Comparison of ENCODE assay signal across 8 cellular contexts in the genomic region with DNA sequence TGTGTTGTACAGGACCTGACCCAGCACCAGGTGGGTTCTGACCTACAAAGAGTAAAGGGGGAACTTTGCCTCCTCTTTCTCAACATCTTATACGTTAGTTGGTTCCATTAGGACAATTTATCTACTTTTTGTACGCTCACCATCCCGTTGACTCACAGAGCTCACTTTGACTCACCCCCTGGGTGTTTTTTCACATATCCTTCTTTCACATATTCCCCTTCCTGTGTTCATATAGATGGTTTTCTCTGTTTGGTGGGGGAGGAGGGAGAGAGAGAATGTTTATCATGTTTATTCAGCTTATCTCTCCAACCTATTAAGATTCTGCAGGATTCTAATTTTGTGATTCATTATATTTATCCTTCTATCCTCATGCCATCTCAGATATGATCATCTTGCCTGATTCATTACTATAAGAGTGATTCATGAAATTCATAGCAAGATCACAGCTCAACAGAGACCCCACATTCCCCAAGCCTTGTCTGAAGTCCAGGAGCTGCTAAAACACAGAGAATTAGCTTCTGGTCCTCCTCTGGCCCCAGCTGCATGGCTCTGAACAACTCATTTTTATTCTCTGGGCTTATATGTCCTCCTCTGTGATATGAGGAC. TPM values are rescaled to one million over a fixed set of nuclear protein-coding genes. Genes with fewer than 3 reads are reported as not detected.
DNase-seq lines count a peak whose midpoint lies in the region; ATAC-seq and TF ChIP-seq lines count a peak whose summit lies in the region.

No MANE protein-coding gene starts in this region.

- ATAC-seq in GM18498 (IDR thresholded peaks at IDR 0.05; ENCODE audit: unreplicated experiment), result peak; percentile 13
- ATAC-seq in HG03442 (IDR thresholded peaks at IDR 0.05; ENCODE audit: unreplicated experiment), result peak; percentile 10
- ATAC-seq in natural killer cell, result peak in 2 of 3 donors; percentile 5 to 25

- H3K36me3 Mint-ChIP-seq in natural killer cell (peaks cover 16% of the 10 kb centered on the region), MCF 10A (ENCODE audit: insufficient read depth, unreplicated experiment) (no peaks in the 10 kb centered on the region)

- H3K27ac Mint-ChIP-seq in natural killer cell (peak overlapping the region; percentile 92 to 100), MCF 10A (ENCODE audit: low read depth, unreplicated experiment) (no peak overlapping the region)

- BruUV-seq in MCF 10A (replicated peaks; lab: Mats Ljungman, UMichigan), result no TSS peak

- CTCF ChIA-PET in MCF 10A (lab: Yijun Ruan, JAX), result interaction anchor here (0.6 to 5.2 kb wide), 20 partner anchors 15 to 424 kb away, joined by 3 to 43 read pairs (median 4); no protein-coding TSS in a partner anchor

- POLR2A ChIA-PET in MCF 10A (lab: Yijun Ruan, JAX), result no interaction called here

- intact Hi-C loops in natural killer cell (cut with micrococcal nuclease), result no loop called here
- intact Hi-C loops in MCF 10A (cut with micrococcal nuclease), result no loop called here

- H3K4me3 Mint-ChIP-seq in natural killer cell (peak overlapping the region; percentile 76), MCF 10A (ENCODE audit: unreplicated experiment) (no peak overlapping the region)

- peak; percentile 51 to 61 for DNase-seq in activated T-cell treated with anti-CD3 and anti-CD28 coated beads, Interleukin-2, amount 50 U/mL, for 48 hours
- DNase-seq in natural killer cell (no peak), NCI-H2081 (lab: John Stamatoyannopoulos, UW) (no peak), DMS153 (lab: John Stamatoyannopoulos, UW) (no peak), MCF 10A (ENCODE audit: unreplicated experiment) (no peak), DMS79 treated with DMSO at 0.1 percent for 48 hours (lab: John Stamatoyannopoulos, UW) (no peak)

- no peaks in the 10 kb centered on the region for H3K27me3 Mint-ChIP-seq in natural killer cell (ENCODE audit: low read depth in 2 of 2)
- H3K27me3 Mint-ChIP-seq in MCF 10A (ENCODE audit: insufficient read depth, unreplicated experiment), result peaks cover 76% of the 10 kb centered on the region

- TF ChIP-seq CTCF in natural killer cell (IDR thresholded peaks at IDR 0.05) (no peak), MCF 10A (IDR thresholded peaks at IDR 0.05; ENCODE audit: unreplicated experiment) (no peak)

- H3K9me3 Mint-ChIP-seq in natural killer cell, result no peaks in the 10 kb centered on the region
- no peaks in the 10 kb centered on the region for H3K9me3 Mint-ChIP-seq in MCF 10A (ENCODE audit: unreplicated experiment)

- peaks cover 84 to 85% of the 10 kb centered on the region in 2 donors for H3K4me1 Mint-ChIP-seq in natural killer cell
- H3K4me1 Mint-ChIP-seq in MCF 10A (ENCODE audit: insufficient read depth, unreplicated experiment), result no peaks in the 10 kb centered on the region

RNA-seq across cellular contexts. Expression of a gene that starts 37.2 kb away (rescaled TPM):
- not detected for total RNA-seq in natural killer cell
- not detected in 2 replicates for total RNA-seq in MCF 10A (2022)

RNA-seq across cellular contexts. Expression of a gene that starts 46.9 kb away (rescaled TPM):
- total RNA-seq in natural killer cell, result 1 to 10 TPM; 2.3 to 6.8 (median 6.5) TPM
- total RNA-seq in MCF 10A (2022), result 0.79 and 1.4 TPM in 2 replicates

RNA-seq across cellular contexts. Expression of a gene that starts 58.7 kb away (rescaled TPM):
- not detected for total RNA-seq in natural killer cell
- total RNA-seq in MCF 10A (2022), result not detected in 2 replicates

Comparison
In these comparisons a context has a peak if more than half of its experiments do, and no peak if none do; other contexts are left out.
1. DNase-seq: peak in activated T-cell treated with anti-CD3 and anti-CD28 coated beads, Interleukin-2, amount 50 U/mL, for 48 hours (2 of 2); none in natural killer cell (single experiment), NCI-H2081 (0 of 2), DMS153 (single experiment), MCF 10A (single experiment) and DMS79 treated with DMSO at 0.1 percent for 48 hours (single experiment).
2. Peak in every context shown above with its lines, with median percentiles within 50 percentile points of each other: ATAC-seq.